ENCODE assay signal across 8 cellular contexts in the genomic region with DNA sequence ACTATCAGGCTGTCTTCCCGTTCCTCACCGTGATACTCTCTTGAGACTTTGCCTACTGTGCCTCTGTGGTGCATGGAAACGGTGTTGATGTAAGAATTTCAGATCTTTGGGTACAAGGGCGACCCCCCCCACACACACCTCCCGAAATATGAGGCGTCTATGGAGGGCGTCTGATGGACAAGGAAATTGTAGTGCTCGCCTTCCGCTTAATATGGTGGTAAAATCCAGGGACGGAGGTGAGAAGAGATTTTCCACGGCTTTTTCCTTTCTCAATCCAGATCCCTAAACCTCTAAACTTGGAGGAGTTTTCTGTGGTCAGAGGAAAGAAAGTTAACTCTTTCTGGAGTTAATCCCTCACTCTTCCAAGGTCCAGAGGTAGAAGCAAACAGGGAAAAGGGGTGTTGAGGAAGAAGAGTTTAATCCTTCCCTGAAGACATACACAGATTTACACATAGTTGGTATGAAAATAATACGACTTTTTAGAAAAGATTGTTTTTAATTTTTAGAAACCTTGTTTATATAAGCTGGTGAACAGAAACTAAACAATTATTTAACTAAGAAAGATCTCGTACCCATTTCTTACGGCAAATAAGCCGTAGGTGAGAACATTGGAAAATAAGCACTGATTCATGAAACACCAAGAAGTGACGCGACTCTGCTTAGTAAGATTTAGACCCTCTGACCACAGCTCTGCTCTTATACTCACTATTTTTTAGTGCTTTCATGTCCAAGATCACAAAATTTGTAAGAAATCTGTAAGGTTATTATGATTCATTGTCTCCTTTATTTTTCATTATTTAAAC.
DNase-seq lines count a peak whose midpoint lies in the region; ATAC-seq and TF ChIP-seq lines count a peak whose summit lies in the region.

No MANE protein-coding gene starts in this region.

- H3K27me3 ChIP-seq in duodenal mucosa (ENCODE audit: control insufficient read depth in 1 of 2, insufficient read depth in 2 of 2, low read length in 2 of 2): no peaks in the 10 kb centered on the region

- peaks cover 31 to 33% of the 10 kb centered on the region in 2 donors for H3K4me1 ChIP-seq in duodenal mucosa (ENCODE audit: control insufficient read depth in 1 of 2, insufficient read depth in 2 of 2, low read length in 2 of 2)

- no peak for TF ChIP-seq CTCF in nephron progenitor cell (IDR thresholded peaks at IDR 0.05)
- no peak for TF ChIP-seq CTCF in GM13977 (IDR thresholded peaks at IDR 0.05; ENCODE audit: extremely low read depth, insufficient read depth, missing control alignments)

- no peaks in the 10 kb centered on the region for H3K27me3 Mint-ChIP-seq in nephron progenitor cell (ENCODE audit: low read depth, poor library complexity)

- H3K9ac ChIP-seq in duodenal mucosa (ENCODE audit: low read depth in 1 of 2, low read length in 2 of 2): peak overlapping the region; percentile 60 to 68

- peaks cover 8% of the 10 kb centered on the region for H3K4me1 Mint-ChIP-seq in nephron progenitor cell

- no peaks in the 10 kb centered on the region for H3K36me3 Mint-ChIP-seq in nephron progenitor cell (ENCODE audit: low read depth)

- H3K9me3 ChIP-seq in duodenal mucosa (ENCODE audit: control insufficient read depth in 1 of 2, low read length in 2 of 2): no peaks in the 10 kb centered on the region

- H3K27ac ChIP-seq in duodenal mucosa (ENCODE audit: low read depth, low read length): peak overlapping the region; percentile 27

- no peaks in the 10 kb centered on the region for H3K36me3 ChIP-seq in duodenal mucosa (ENCODE audit: control insufficient read depth in 1 of 2, insufficient read depth in 2 of 2, low read length in 2 of 2)

- no peak for ATAC-seq in HG03025 (IDR thresholded peaks at IDR 0.05; ENCODE audit: low FRiP score, unreplicated experiment)

- no peak overlapping the region for H3K27ac Mint-ChIP-seq in nephron progenitor cell

- in situ Hi-C loops in GM13977 (cut with MboI; ENCODE audit: low pct_unique_long_range_greater_than_20kb, low sequenced_read_pairs, unreplicated experiment): loop anchor here (5.0 kb wide), 2 partner anchors 73 to 287 kb away; partner anchors contain the start of gene ANG

- peak; percentile 39 for DNase-seq in stimulated activated CD4-positive, alpha-beta T cell treated with anti-CD3 and anti-CD28 coated beads, Interleukin-15, amount 100 ng/mL, for 24 hours
- no peak for DNase-seq in stimulated activated CD4-positive, alpha-beta T cell treated with anti-CD3 and anti-CD28 coated beads, Interleukin-2, amount 100 ng/mL, for 48 hours
- DNase-seq in NCI-H524 treated with DMSO at 0.1 percent for 48 hours (lab: John Stamatoyannopoulos, UW): peak; percentile 82
- peak; percentile 50 for DNase-seq in nephron progenitor cell
- DNase-seq in retina: no peak
- no peak for DNase-seq in GM13977 (ENCODE audit: low spot score)

- H3K9me3 Mint-ChIP-seq in nephron progenitor cell: no peaks in the 10 kb centered on the region

- H3K4me3 ChIP-seq in duodenal mucosa (ENCODE audit: low read depth in 1 of 2, low read length in 2 of 2): peak overlapping the region; percentile 82 to 90

- H3K4me3 Mint-ChIP-seq in nephron progenitor cell: no peak overlapping the region

Comparison
In these comparisons a context has a peak if more than half of its experiments do, and no peak if none do; other contexts are left out.
1. DNase-seq: peak in stimulated activated CD4-positive, alpha-beta T cell treated with anti-CD3 and anti-CD28 coated beads, Interleukin-15, amount 100 ng/mL, for 24 hours (single experiment), NCI-H524 treated with DMSO at 0.1 percent for 48 hours (single experiment) and nephron progenitor cell (single experiment); none in stimulated activated CD4-positive, alpha-beta T cell treated with anti-CD3 and anti-CD28 coated beads, Interleukin-2, amount 100 ng/mL, for 48 hours (0 of 2), retina (single experiment) and GM13977 (single experiment).